14 cellular contexts compared by ENCODE assay signal in the genomic region with DNA sequence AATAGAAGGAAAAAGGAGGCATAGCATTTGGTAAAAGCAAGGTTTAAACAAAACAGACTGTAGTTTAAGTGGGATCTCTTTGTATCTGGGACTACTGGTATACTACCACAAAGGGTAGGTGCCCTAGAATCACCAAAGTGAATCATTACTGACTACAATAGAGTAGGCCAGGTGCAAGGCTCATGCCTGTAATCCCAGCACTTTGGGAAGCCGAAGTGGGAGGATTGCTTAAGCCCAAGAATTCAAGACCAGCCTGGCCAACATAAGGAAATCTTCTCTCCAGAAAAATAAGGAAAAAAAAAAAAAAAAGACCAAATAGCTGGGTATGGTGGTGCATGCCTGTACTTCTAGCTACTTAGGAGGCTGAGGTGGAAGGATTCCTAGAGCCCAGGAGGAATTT.
DNase-seq lines count a peak whose midpoint lies in the region; ATAC-seq and TF ChIP-seq lines count a peak whose summit lies in the region.
"Had no signal": no experiment of that assay in that cellular context is flagged by ENCODE, and none has a peak within 500 bp of the region (broad histone marks: within the 10 kb centered on the region; RNA-seq: fewer than 3 reads in every experiment).

No MANE protein-coding gene starts in this region.

- no peak overlapping the region for H3K4me3 Mint-ChIP-seq in endothelial cell (ENCODE audit: unreplicated experiment)
- no peak overlapping the region for H3K4me3 Mint-ChIP-seq in nephron
- H3K4me3 Mint-ChIP-seq: activated naive CD8-positive, alpha-beta T cell treated with anti-CD3 and anti-CD28 coated beads, Interleukin-2, amount 10 ng/mL, durations not matched to agents 7 days and 5 days had no signal

- no peaks in the 10 kb centered on the region for H3K27me3 ChIP-seq in heart right ventricle
- H3K27me3 ChIP-seq: SJSA1 had no signal

- intact Hi-C loops in heart right ventricle (cut with DNase I): loop anchor here in 3 of 10 donors (2.0 to 10.0 kb wide), 3 partner anchors 61 to 77 kb away; no protein-coding TSS in a partner anchor
- intact Hi-C loops in left cardiac atrium (cut with DNase I): loop anchor here in 1 of 2 donors (10.0 kb wide), 1 partner anchor 71 kb away; no protein-coding TSS in a partner anchor

- H3K9me3 Mint-ChIP-seq in endothelial cell (ENCODE audit: unreplicated experiment) (no peaks in the 10 kb centered on the region), nephron (no peaks in the 10 kb centered on the region)
- H3K9me3 Mint-ChIP-seq: activated naive CD8-positive, alpha-beta T cell treated with anti-CD3 and anti-CD28 coated beads, Interleukin-2, amount 10 ng/mL, durations not matched to agents 7 days and 5 days had no signal

- H3K4me3 ChIP-seq in heart right ventricle: no peak overlapping the region
- no peak overlapping the region for H3K4me3 ChIP-seq in urinary bladder (ENCODE audit: low read depth, low read length)
- H3K4me3 ChIP-seq: HAP-1, SJSA1 had no signal

- H3K27ac Mint-ChIP-seq in endothelial cell (ENCODE audit: unreplicated experiment) (peak overlapping the region; percentile 100), nephron (peak overlapping the region; percentile 24 to 83 (median 27))
- H3K27ac Mint-ChIP-seq: activated naive CD8-positive, alpha-beta T cell treated with anti-CD3 and anti-CD28 coated beads, Interleukin-2, amount 10 ng/mL, durations not matched to agents 7 days and 5 days had no signal

- 73 to 76% methylated on average over 1 of the region's 1 CpG for WGBS in heart right ventricle, 2 donors
- whole genome bisulfite sequencing in urinary bladder: 79% methylated on average over 1 of the region's 1 CpG

- no peaks in the 10 kb centered on the region for H3K9me3 ChIP-seq in heart right ventricle
- H3K9me3 ChIP-seq: HAP-1, SJSA1 had no signal

- H3K27me3 Mint-ChIP-seq in endothelial cell (ENCODE audit: unreplicated experiment) (no peaks in the 10 kb centered on the region), nephron (ENCODE audit: low read depth) (no peaks in the 10 kb centered on the region)
- H3K27me3 Mint-ChIP-seq: activated naive CD8-positive, alpha-beta T cell treated with anti-CD3 and anti-CD28 coated beads, Interleukin-2, amount 10 ng/mL, durations not matched to agents 7 days and 5 days had no signal

- TF ChIP-seq CTCF in heart right ventricle (IDR thresholded peaks at IDR 0.05): no peak
- no peak for TF ChIP-seq CTCF in endothelial cell (IDR thresholded peaks at IDR 0.05; ENCODE audit: unreplicated experiment)
- TF ChIP-seq CTCF in nephron (IDR thresholded peaks at IDR 0.05; ENCODE audit: unreplicated experiment in 3 of 3): no peak

- H3K27ac ChIP-seq in heart right ventricle (peak overlapping the region in 9 of 10 donors; percentile 66 to 86 (median 78)), urinary bladder (ENCODE audit: low read depth) (peak overlapping the region; percentile 54)
- H3K27ac ChIP-seq: SJSA1 had no signal

- DNase-seq in heart right ventricle: no peak
- DNase-seq in left cardiac atrium: no peak
- DNase-seq in endothelial cell (ENCODE audit: low spot score): peak; percentile 22
- no peak for DNase-seq in NOMO-1 treated with DMSO at 0.1 percent for 48 hours (lab: John Stamatoyannopoulos, UW; ENCODE audit: unreplicated experiment)
- no peak for DNase-seq in GM19240 (ENCODE audit: insufficient read length, low spot score)
- DNase-seq: ACHN; activated naive CD8-positive, alpha-beta T cell treated with anti-CD3 and anti-CD28 coated beads, Interleukin-2, amount 10 ng/mL, durations not matched to agents 7 days and 5 days; MM.1S; NCI-H2107 had no signal

- peaks cover 5 to 69% (median 55%) of the 10 kb centered on the region in 9 donors for H3K4me1 ChIP-seq in heart right ventricle
- H3K4me1 ChIP-seq in urinary bladder (ENCODE audit: insufficient read depth): no peaks in the 10 kb centered on the region

- H3K36me3 ChIP-seq in heart right ventricle: peaks cover 0 to 52% (median 0%) of the 10 kb centered on the region in 9 donors
- H3K36me3 ChIP-seq in urinary bladder (ENCODE audit: insufficient read depth): no peaks in the 10 kb centered on the region
- H3K36me3 ChIP-seq: HAP-1 had no signal

- H3K4me1 Mint-ChIP-seq in endothelial cell (ENCODE audit: unreplicated experiment) (peaks cover 35% of the 10 kb centered on the region), nephron (peaks cover 21% of the 10 kb centered on the region)

- H3K36me3 Mint-ChIP-seq in endothelial cell (ENCODE audit: low read depth, unreplicated experiment) (peaks cover 12% of the 10 kb centered on the region), nephron (ENCODE audit: low read depth) (peaks cover 3% of the 10 kb centered on the region)

- ATAC-seq in heart right ventricle: peak in 2 of 8 donors; percentile 24 to 27
- no peak for ATAC-seq in left cardiac atrium
- ATAC-seq in GM21367 (IDR thresholded peaks at IDR 0.05; ENCODE audit: unreplicated experiment): no peak
